15 cellular contexts compared by ENCODE assay signal in the genomic region with DNA sequence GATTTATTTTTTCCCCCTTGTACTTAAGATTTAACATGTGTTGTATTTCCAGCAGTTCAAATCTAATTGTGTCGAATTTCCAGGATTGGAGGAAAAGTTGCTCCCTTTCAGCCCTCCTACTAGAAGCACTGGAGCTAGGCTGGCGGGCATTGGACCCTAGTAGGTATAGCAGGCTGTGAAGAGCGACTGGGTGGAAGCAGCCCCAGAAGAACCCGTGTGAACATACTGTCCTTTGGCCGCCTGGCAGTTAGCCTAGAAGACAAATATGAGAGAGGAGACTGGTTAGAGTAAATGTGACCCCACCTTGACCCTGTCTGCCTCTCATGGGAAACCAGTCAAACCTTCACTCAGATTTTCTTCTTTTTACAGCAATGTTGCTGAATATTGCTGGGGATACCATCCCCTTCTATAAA. TPM values are rescaled to one million over a fixed set of nuclear protein-coding genes. Genes with fewer than 3 reads are reported as not detected.
"Had no signal": no experiment of that assay in that cellular context is flagged by ENCODE, and none has a peak within 500 bp of the region (broad histone marks: within the 10 kb centered on the region; RNA-seq: fewer than 3 reads in every experiment).

No MANE protein-coding gene starts in this region.

- DNase-seq: activated effector memory CD4-positive, alpha-beta T cell treated with Interleukin-2 at 50 U/mL for 16 hours; activated T-cell treated with anti-CD3 and anti-CD28 coated beads, Interleukin-2, amount 50 U/mL, for 1 hour; esophagus squamous epithelium; foreskin keratinocyte; head of caudate nucleus; kidney; mammary epithelial cell; stimulated activated CD4-positive, alpha-beta T cell treated with anti-CD3 and anti-CD28 coated beads, Interleukin-15, amount 100 ng/mL, for 24 hours; stimulated activated CD4-positive, alpha-beta T cell treated with anti-CD3 and anti-CD28 coated beads, Interleukin-4, amount 100 ng/mL, for 24 hours; SW 1271; thyroid gland had no signal

- ATAC-seq: activated CD4-positive, CD25-positive, alpha-beta regulatory T cell treated with anti-CD3 and anti-CD28 coated beads, Interleukin-2, amount 50 U/mL, for 24 hours; foreskin keratinocyte had no signal

- H3K36me3 ChIP-seq: esophagus squamous epithelium, thyroid gland had no signal

- H3K27me3 ChIP-seq: esophagus squamous epithelium, thyroid gland had no signal

- H3K27ac ChIP-seq: esophagus squamous epithelium, foreskin keratinocyte, thyroid gland had no signal

- H3K4me3 ChIP-seq: esophagus squamous epithelium, thyroid gland had no signal

- H3K9me3 ChIP-seq: thyroid gland had no signal

- H3K4me1 ChIP-seq: esophagus squamous epithelium, foreskin keratinocyte, thyroid gland had no signal

RNA-seq across cellular contexts. Expression of gene ALDOB, which starts 13.9 kb away (rescaled TPM):
- total RNA-seq: esophagus squamous epithelium, foreskin keratinocyte, mammary epithelial cell, pulmonary artery endothelial cell, thyroid gland had no signal
- polyA plus RNA-seq: foreskin keratinocyte, mammary epithelial cell had no signal

RNA-seq across cellular contexts. Expression of gene BAAT, which starts 36.9 kb away (rescaled TPM):
- total RNA-seq: cerebellum, esophagus squamous epithelium, omental fat pad, thyroid gland had no signal
